9 cellular contexts compared by ENCODE assay signal in the genomic region with DNA sequence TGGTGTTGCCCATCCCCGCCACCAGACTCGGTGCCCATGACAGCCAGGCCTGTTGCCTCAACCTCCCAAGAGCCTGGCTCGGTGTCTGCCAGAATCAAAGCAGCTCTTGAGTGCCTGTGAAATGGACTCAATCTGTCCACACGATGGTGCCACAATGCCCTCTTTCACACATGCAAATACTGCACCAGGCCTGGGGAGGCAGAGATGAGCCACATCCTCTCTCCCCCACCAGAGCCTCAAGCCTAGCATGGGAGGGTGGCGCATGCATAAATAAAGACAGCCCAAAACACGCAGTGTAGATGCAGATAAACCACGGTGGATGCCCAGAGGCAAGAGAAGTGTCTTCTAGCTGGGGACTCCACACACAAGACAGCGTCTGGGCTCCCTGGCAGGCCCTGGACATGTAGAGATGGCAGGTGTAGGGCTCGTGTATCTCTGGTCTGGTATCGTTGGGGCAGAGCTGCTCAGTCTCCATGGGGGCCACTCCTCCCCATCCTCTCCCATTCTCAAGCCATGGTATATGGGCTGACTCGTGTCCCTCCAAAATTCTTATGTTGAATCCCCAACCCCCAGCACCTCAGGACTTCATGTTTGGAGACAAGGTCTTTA.
A peak's percentile ranks its signal among the peaks of the same experiment; 100 is the strongest.
DNase-seq lines count a peak whose midpoint lies in the region; ATAC-seq and TF ChIP-seq lines count a peak whose summit lies in the region.
"Had no signal": no experiment of that assay in that cellular context is flagged by ENCODE, and none has a peak within 500 bp of the region (broad histone marks: within the 10 kb centered on the region; RNA-seq: fewer than 3 reads in every experiment).

No MANE protein-coding gene starts in this region.

- no peaks in the 10 kb centered on the region for H3K36me3 Mint-ChIP-seq in T-helper 17 cell (ENCODE audit: low read depth)

- no peak overlapping the region for H3K23ac ChIP-seq in mesenchymal stem cell (ENCODE audit: low read length in 2 of 2)

- H3K36me3 ChIP-seq in liver (ENCODE audit: control insufficient read depth in 4 of 4, insufficient read depth in 3 of 4, low read depth in 1 of 4, low read length in 3 of 4) (no peaks in the 10 kb centered on the region), mesenchymal stem cell (ENCODE audit: control insufficient read depth in 1 of 2, insufficient read depth in 2 of 2, low read depth in 1 of 2, low read length in 2 of 2) (no peaks in the 10 kb centered on the region)
- H3K36me3 ChIP-seq: BLaER1 treated with 17β-estradiol and CSF1 and Interleukin-3, amounts not matched to agents 10 nM and 100 nM had no signal

- H3K14ac ChIP-seq in mesenchymal stem cell (ENCODE audit: low read length in 2 of 2): no peak overlapping the region

- peak; percentile 88 for ATAC-seq in HG03039 (IDR thresholded peaks at IDR 0.05; ENCODE audit: unreplicated experiment)
- peak; percentile 97 for ATAC-seq in T-helper 17 cell
- no peak for ATAC-seq in left ventricle myocardium superior

- H4K91ac ChIP-seq in mesenchymal stem cell (ENCODE audit: low read length): no peak overlapping the region

- no peak overlapping the region for H3K18ac ChIP-seq in mesenchymal stem cell (ENCODE audit: low read depth in 1 of 2, low read length in 2 of 2)

- H3K79me1 ChIP-seq in mesenchymal stem cell (replicated peaks; ENCODE audit: low read length, poor library complexity, severe bottlenecking): no peaks in the 10 kb centered on the region

- 75% methylated on average over 11 of the region's 11 CpGs for WGBS in liver
- WGBS in mesenchymal stem cell: 60% methylated on average over 10 of the region's 11 CpGs

- TF ChIP-seq CTCF in liver (IDR thresholded peaks at IDR 0.05; ENCODE audit: low read depth, low read length, missing input control): peak; percentile 12

- no peak overlapping the region for H3K4me3 Mint-ChIP-seq in T-helper 17 cell

- H3K27me3 Mint-ChIP-seq in T-helper 17 cell: no peaks in the 10 kb centered on the region

- H3K27ac ChIP-seq in liver (ENCODE audit: low read depth in 1 of 2, low read length in 2 of 2) (no peak overlapping the region), mesenchymal stem cell (ENCODE audit: low read length, poor library complexity, severe bottlenecking) (no peak overlapping the region)
- H3K27ac ChIP-seq: BLaER1 treated with 17β-estradiol and CSF1 and Interleukin-3, amounts not matched to agents 10 nM and 100 nM had no signal

- no peak overlapping the region for H2BK5ac ChIP-seq in mesenchymal stem cell (ENCODE audit: low read depth, low read length, poor library complexity, severe bottlenecking)

- TF ChIP-seq RAD21 in liver (IDR thresholded peaks at IDR 0.05): no peak

- H3K27me3 ChIP-seq in liver (ENCODE audit: control insufficient read depth in 4 of 4, insufficient read depth in 4 of 4, low read length in 3 of 4): no peaks in the 10 kb centered on the region
- H3K27me3 ChIP-seq in mesenchymal stem cell (ENCODE audit: control insufficient read depth in 1 of 2, insufficient read depth in 1 of 2, low read length in 2 of 2): no peaks in the 10 kb centered on the region
- H3K27me3 ChIP-seq: BLaER1 treated with 17β-estradiol and CSF1 and Interleukin-3, amounts not matched to agents 10 nM and 100 nM had no signal

- H3K9ac ChIP-seq in liver (ENCODE audit: low read depth in 1 of 2, low read length in 2 of 2) (no peak overlapping the region), mesenchymal stem cell (ENCODE audit: low read length) (no peak overlapping the region)
- H3K9ac ChIP-seq: BLaER1 treated with 17β-estradiol and CSF1 and Interleukin-3, amounts not matched to agents 10 nM and 100 nM had no signal

- H3K4me3 ChIP-seq in liver (ENCODE audit: low read depth in 1 of 3, low read length in 3 of 3): no peak overlapping the region
- no peak overlapping the region for H3K4me3 ChIP-seq in mesenchymal stem cell (ENCODE audit: insufficient read depth in 1 of 2, low read depth in 1 of 2, low read length in 2 of 2)
- H3K4me3 ChIP-seq: BLaER1 treated with 17β-estradiol and CSF1 and Interleukin-3, amounts not matched to agents 10 nM and 100 nM had no signal

- H2AK5ac ChIP-seq in mesenchymal stem cell (ENCODE audit: low read length, severe bottlenecking): no peak overlapping the region

- no peak overlapping the region for H2BK15ac ChIP-seq in mesenchymal stem cell (ENCODE audit: low read depth, poor library complexity, severe bottlenecking)

- no peak overlapping the region for H3K4ac ChIP-seq in mesenchymal stem cell (ENCODE audit: low read depth in 1 of 2, low read length in 2 of 2)

- intact Hi-C loops in left ventricle myocardium superior (cut with micrococcal nuclease): no loop called here

- no peak overlapping the region for H2AFZ ChIP-seq in mesenchymal stem cell (ENCODE audit: low read depth, low read length)

- H3K27ac Mint-ChIP-seq in T-helper 17 cell: no peak overlapping the region

- H3K4me1 ChIP-seq in liver (ENCODE audit: control insufficient read depth in 4 of 4, insufficient read depth in 4 of 4, low read length in 3 of 4) (no peaks in the 10 kb centered on the region), mesenchymal stem cell (ENCODE audit: control insufficient read depth, insufficient read depth, low read depth, low read length) (no peaks in the 10 kb centered on the region)

- no peak overlapping the region for H2BK120ac ChIP-seq in mesenchymal stem cell (ENCODE audit: low read depth, low read length)

- H3K9me3 ChIP-seq in T-helper 17 cell (ENCODE audit: control insufficient read depth, low read length, poor library complexity, severe bottlenecking): no peaks in the 10 kb centered on the region
- H3K9me3 ChIP-seq in liver (ENCODE audit: control insufficient read depth in 4 of 4, low read length in 3 of 4): no peaks in the 10 kb centered on the region
- no peaks in the 10 kb centered on the region for H3K9me3 ChIP-seq in mesenchymal stem cell (ENCODE audit: control insufficient read depth, low read length)

- H3K4me1 Mint-ChIP-seq in T-helper 17 cell: peaks cover 12% of the 10 kb centered on the region

- no peak overlapping the region for H3K4me2 ChIP-seq in mesenchymal stem cell (ENCODE audit: low read length, poor library complexity, severe bottlenecking)
- H3K4me2 ChIP-seq: BLaER1 treated with 17β-estradiol and CSF1 and Interleukin-3, amounts not matched to agents 10 nM and 100 nM had no signal

- peak; percentile 58 for DNase-seq in activated gamma-delta T cell treated with Interleukin-2 at 50 U/mL for 16 hours
- DNase-seq in activated gamma-delta T cell (lab: John Stamatoyannopoulos, UW): no peak
- DNase-seq in T-helper 17 cell: peak; percentile 34 to 64 (median 35)
- no peak for DNase-seq in left ventricle myocardium superior
- no peak for DNase-seq in mesenchymal stem cell
- DNase-seq in iPS-NIHi11 (ENCODE audit: low spot score): no peak

- H2BK12ac ChIP-seq in mesenchymal stem cell (ENCODE audit: low read length in 2 of 2): no peak overlapping the region

- H4K8ac ChIP-seq in mesenchymal stem cell (ENCODE audit: low read length): no peak overlapping the region

TF ChIP-seq in liver, 16 proteins besides CTCF, POLR2A, EP300 and RAD21:
- TF ChIP-seq FOXA1 (IDR thresholded peaks at IDR 0.05): no peak
- TF ChIP-seq TAF1 (conservative IDR thresholded peaks at IDR 0.05): no peak
- TF ChIP-seq, protein P1, sequence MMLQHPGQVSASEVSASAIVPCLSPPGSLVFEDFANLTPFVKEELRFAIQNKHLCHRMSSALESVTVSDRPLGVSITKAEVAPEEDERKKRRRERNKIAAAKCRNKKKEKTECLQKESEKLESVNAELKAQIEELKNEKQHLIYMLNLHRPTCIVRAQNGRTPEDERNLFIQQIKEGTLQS (IDR thresholded peaks at IDR 0.05): no peak
- no peak for TF ChIP-seq GABPA (IDR thresholded peaks at IDR 0.05 in 1 of 2, conservative IDR thresholded peaks at IDR 0.05 in 1 of 2)
- no peak for TF ChIP-seq SP1 (IDR thresholded peaks at IDR 0.05)
- TF ChIP-seq, protein P2, sequence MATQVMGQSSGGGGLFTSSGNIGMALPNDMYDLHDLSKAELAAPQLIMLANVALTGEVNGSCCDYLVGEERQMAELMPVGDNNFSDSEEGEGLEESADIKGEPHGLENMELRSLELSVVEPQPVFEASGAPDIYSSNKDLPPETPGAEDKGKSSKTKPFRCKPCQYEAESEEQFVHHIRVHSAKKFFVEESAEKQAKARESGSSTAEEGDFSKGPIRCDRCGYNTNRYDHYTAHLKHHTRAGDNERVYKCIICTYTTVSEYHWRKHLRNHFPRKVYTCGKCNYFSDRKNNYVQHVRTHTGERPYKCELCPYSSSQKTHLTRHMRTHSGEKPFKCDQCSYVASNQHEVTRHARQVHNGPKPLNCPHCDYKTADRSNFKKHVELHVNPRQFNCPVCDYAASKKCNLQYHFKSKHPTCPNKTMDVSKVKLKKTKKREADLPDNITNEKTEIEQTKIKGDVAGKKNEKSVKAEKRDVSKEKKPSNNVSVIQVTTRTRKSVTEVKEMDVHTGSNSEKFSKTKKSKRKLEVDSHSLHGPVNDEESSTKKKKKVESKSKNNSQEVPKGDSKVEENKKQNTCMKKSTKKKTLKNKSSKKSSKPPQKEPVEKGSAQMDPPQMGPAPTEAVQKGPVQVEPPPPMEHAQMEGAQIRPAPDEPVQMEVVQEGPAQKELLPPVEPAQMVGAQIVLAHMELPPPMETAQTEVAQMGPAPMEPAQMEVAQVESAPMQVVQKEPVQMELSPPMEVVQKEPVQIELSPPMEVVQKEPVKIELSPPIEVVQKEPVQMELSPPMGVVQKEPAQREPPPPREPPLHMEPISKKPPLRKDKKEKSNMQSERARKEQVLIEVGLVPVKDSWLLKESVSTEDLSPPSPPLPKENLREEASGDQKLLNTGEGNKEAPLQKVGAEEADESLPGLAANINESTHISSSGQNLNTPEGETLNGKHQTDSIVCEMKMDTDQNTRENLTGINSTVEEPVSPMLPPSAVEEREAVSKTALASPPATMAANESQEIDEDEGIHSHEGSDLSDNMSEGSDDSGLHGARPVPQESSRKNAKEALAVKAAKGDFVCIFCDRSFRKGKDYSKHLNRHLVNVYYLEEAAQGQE (IDR thresholded peaks at IDR 0.05): no peak
- no peak for TF ChIP-seq FOXA2 (IDR thresholded peaks at IDR 0.05)

Comparison
In these comparisons a context has a peak if more than half of its experiments do, and no peak if none do; other contexts are left out.
1. DNase-seq: peak in activated gamma-delta T cell treated with Interleukin-2 at 50 U/mL for 16 hours (single experiment) and T-helper 17 cell (3 of 3); none in activated gamma-delta T cell (single experiment), left ventricle myocardium superior (single experiment), mesenchymal stem cell (single experiment) and iPS-NIHi11 (single experiment).